ENCODE assay signal across 8 cellular contexts in genomic region chr1:204362984-204363334, GRCh38. TPM values are rescaled to one million over a fixed set of nuclear protein-coding genes. Genes with fewer than 3 reads are reported as not detected.
DNase-seq lines count a peak whose midpoint lies in the region; ATAC-seq and TF ChIP-seq lines count a peak whose summit lies in the region.

No MANE protein-coding gene starts in this region.

- DNase-seq in GM12865 (ENCODE audit: low read depth), result no peak
- no peak for DNase-seq in glutamatergic neuron
- DNase-seq in gastrocnemius medialis, result no peak
- no peak for DNase-seq in NOMO-1 treated with dmso at 0.1 percent for 144 hours (lab: John Stamatoyannopoulos, UW; ENCODE audit: unreplicated experiment)
- no peak for DNase-seq in KG1 (lab: John Stamatoyannopoulos, UW)

- peaks cover 12% of the 10 kb centered on the region for H3K4me1 Mint-ChIP-seq in glutamatergic neuron (ENCODE audit: low read depth, unreplicated experiment)

- peaks cover 19% of the 10 kb centered on the region for H3K27me3 Mint-ChIP-seq in glutamatergic neuron (ENCODE audit: unreplicated experiment)

- TF ChIP-seq POLR2A in gastrocnemius medialis (IDR thresholded peaks at IDR 0.05) (no peak), GM18505 (IDR thresholded peaks at IDR 0.05; ENCODE audit: borderline replicate concordance, extremely low read depth, insufficient read depth, insufficient read length) (no peak)

- H3K4me1 ChIP-seq in gastrocnemius medialis, result peaks cover 9% of the 10 kb centered on the region in 2 donors

- TF ChIP-seq CTCF in GM12865 (IDR thresholded peaks at IDR 0.05; ENCODE audit: insufficient read depth, low read depth, low read length, missing control alignments) (no peak), WI38 (IDR thresholded peaks at IDR 0.05; ENCODE audit: low read depth, low read length) (no peak), glutamatergic neuron (IDR thresholded peaks at IDR 0.05; ENCODE audit: partially characterized antibody, unreplicated experiment) (no peak), gastrocnemius medialis (IDR thresholded peaks at IDR 0.05 in 4 of 5, conservative IDR thresholded peaks at IDR 0.05 in 1 of 5) (no peak)

- no peak overlapping the region for H3K27ac Mint-ChIP-seq in glutamatergic neuron (ENCODE audit: unreplicated experiment)

- peaks cover 8% of the 10 kb centered on the region for H3K9me3 Mint-ChIP-seq in glutamatergic neuron (ENCODE audit: unreplicated experiment)

- H3K36me3 Mint-ChIP-seq in glutamatergic neuron (ENCODE audit: unreplicated experiment), result no peaks in the 10 kb centered on the region

- in situ Hi-C loops in gastrocnemius medialis (cut with MboI; ENCODE audit: low sequenced_read_pairs in 4 of 4), result loop anchor here (5.0 to 25.0 kb wide), 5 partner anchors 151 to 501 kb away; partner anchors contain the start of genes GOLT1A (in 3 of the 4), REN (in 1 of the 4) and SNRPE (in 1 of the 4)

- peaks cover 0 to 8% (median 0%) of the 10 kb centered on the region in 3 donors for H3K27me3 ChIP-seq in gastrocnemius medialis

- H3K4me3 ChIP-seq in GM12865 (ENCODE audit: low read depth, low read length) (peak overlapping the region; percentile 33; the same call in 1 of the 2 replicates), WI38 (ENCODE audit: low read depth, low read length) (peak overlapping the region; percentile 49; the same call in 1 of the 2 replicates), gastrocnemius medialis (peak overlapping the region; percentile 40 to 51 (median 45))

- H3K36me3 ChIP-seq in gastrocnemius medialis, result no peaks in the 10 kb centered on the region

- ATAC-seq in gastrocnemius medialis (no peak), GM18909 (IDR thresholded peaks at IDR 0.05; ENCODE audit: poor library complexity, unreplicated experiment) (no peak), GM18505 (IDR thresholded peaks at IDR 0.05; ENCODE audit: unreplicated experiment) (no peak)

- intact Hi-C loops in gastrocnemius medialis (cut with DNase I; ENCODE audit: low total_unique reads), result loop anchor here (1.0 to 10.0 kb wide), 5 partner anchors 26 to 498 kb away; partner anchors contain the start of gene SNRPE

- H3K4me3 Mint-ChIP-seq in glutamatergic neuron (ENCODE audit: unreplicated experiment), result peak overlapping the region; percentile 63

- no peaks in the 10 kb centered on the region for H3K9me3 ChIP-seq in gastrocnemius medialis

- H3K27ac ChIP-seq in gastrocnemius medialis, result peak overlapping the region; percentile 0 to 49 (median 28)

RNA-seq across cellular contexts. Expression of gene PLEKHA6, which starts 3.2 kb away (rescaled TPM):
- 72.7 TPM for total RNA-seq in glutamatergic neuron (ENCODE audit: unreplicated experiment)
- 10 to 100 TPM in 2 of 4 donors, 1 to 10 TPM in 2; 4.3 to 13.2 (median 7.7) TPM for total RNA-seq in gastrocnemius medialis

RNA-seq across cellular contexts. Expression of gene PPP1R15B, which starts 48.7 kb away (rescaled TPM):
- total RNA-seq in glutamatergic neuron (ENCODE audit: unreplicated experiment), result 45.3 TPM
- total RNA-seq in gastrocnemius medialis, result 10 to 100 TPM; 23.8 to 33.0 (median 25.9) TPM
